ENCODE assay signal across 8 cellular contexts in the genomic region with DNA sequence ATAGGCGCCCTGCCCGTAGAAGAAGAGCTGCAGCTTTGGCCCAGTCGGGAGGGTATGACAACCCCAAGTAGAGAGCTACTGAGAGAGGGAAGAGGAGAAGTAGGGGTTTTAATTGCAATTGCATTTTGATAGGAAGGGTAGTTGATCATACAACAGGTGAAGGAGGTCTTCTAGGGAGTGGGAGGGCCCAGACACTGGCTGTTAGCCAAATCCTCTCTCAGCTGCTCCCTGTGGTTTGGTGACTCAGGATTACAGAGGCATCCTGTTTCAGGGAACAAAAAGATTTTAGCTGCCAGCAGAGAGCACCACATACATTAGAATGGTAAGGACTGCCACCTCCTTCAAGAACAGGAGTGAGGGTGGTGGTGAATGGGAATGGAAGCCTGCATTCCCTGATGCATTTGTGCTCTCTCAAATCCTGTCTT.
DNase-seq lines count a peak whose midpoint lies in the region; ATAC-seq and TF ChIP-seq lines count a peak whose summit lies in the region.

No MANE protein-coding gene starts in this region.

- no peaks in the 10 kb centered on the region for H3K36me3 Mint-ChIP-seq in stimulated activated memory B cell treated with anti-CD40 and anti-IgM and Interleukin-4, amounts not matched to agents 10 μg/mL and 1 μg/mL and 100 μg/mL, for 72 hours

- H3K9ac ChIP-seq in smooth muscle cell (ENCODE audit: low read depth), result no peak overlapping the region

- H3K27ac Mint-ChIP-seq in stimulated activated memory B cell treated with anti-CD40 and anti-IgM and Interleukin-4, amounts not matched to agents 10 μg/mL and 1 μg/mL and 100 μg/mL, for 72 hours, result no peak overlapping the region

- no peaks in the 10 kb centered on the region for H3F3A ChIP-seq in smooth muscle cell (ENCODE audit: low read depth)

- no peak overlapping the region for H3K4me3 Mint-ChIP-seq in stimulated activated memory B cell treated with anti-CD40 and anti-IgM and Interleukin-4, amounts not matched to agents 10 μg/mL and 1 μg/mL and 100 μg/mL, for 72 hours

- H3K27me3 ChIP-seq in BJ (ENCODE audit: control insufficient read depth, insufficient read depth, low read length) (no peaks in the 10 kb centered on the region), smooth muscle cell (ENCODE audit: low read depth) (no peaks in the 10 kb centered on the region)

- DNase-seq in BJ (ENCODE audit: low read depth), result peak; percentile 86
- DNase-seq in HPDE6-E6E7 (ENCODE audit: extremely low spot score), result peak; percentile 92
- DNase-seq in NCI-H526 treated with DMSO at 0.1 percent for 48 hours (lab: John Stamatoyannopoulos, UW), result peak; percentile 59
- DNase-seq in astrocyte of the cerebellum (ENCODE audit: low read depth), result peak; percentile 97
- DNase-seq in iPS DF 4.7 (ENCODE audit: extremely low read depth, low spot score), result peak; percentile 86
- no peak for DNase-seq in smooth muscle cell (lab: John Stamatoyannopoulos, UW; ENCODE audit: unreplicated experiment)

- no peaks in the 10 kb centered on the region for H3K9me3 ChIP-seq in smooth muscle cell (replicated peaks; ENCODE audit: low read depth)

- no peak overlapping the region for H3K4me3 ChIP-seq in BJ (ENCODE audit: low read depth, low read length)
- no peak overlapping the region for H3K4me3 ChIP-seq in astrocyte of the cerebellum (ENCODE audit: low read depth, low read length)
- H3K4me3 ChIP-seq in smooth muscle cell, result no peak overlapping the region

- TF ChIP-seq CTCF in BJ (IDR thresholded peaks at IDR 0.05; ENCODE audit: insufficient read depth, low read depth, low read length) (peak; percentile 41), astrocyte of the cerebellum (IDR thresholded peaks at IDR 0.05; ENCODE audit: low read depth, low read length, missing control alignments) (peak; percentile 46), smooth muscle cell (IDR thresholded peaks at IDR 0.05; ENCODE audit: borderline replicate concordance, insufficient read depth, poor library complexity, severe bottlenecking) (peak; percentile 69)

- no peaks in the 10 kb centered on the region for H3K27me3 Mint-ChIP-seq in stimulated activated memory B cell treated with anti-CD40 and anti-IgM and Interleukin-4, amounts not matched to agents 10 μg/mL and 1 μg/mL and 100 μg/mL, for 72 hours

- H3K27ac ChIP-seq in smooth muscle cell (ENCODE audit: low read depth), result peak overlapping the region; percentile 76

- WGBS in smooth muscle cell (ENCODE audit: low lambda C conversion rate), result 83% methylated on average over 3 of the region's 3 CpGs

- in situ Hi-C loops in astrocyte of the cerebellum (cut with HindIII; ENCODE audit: low sequenced_read_pairs), result no loop called here

- no peaks in the 10 kb centered on the region for H3K9me3 Mint-ChIP-seq in stimulated activated memory B cell treated with anti-CD40 and anti-IgM and Interleukin-4, amounts not matched to agents 10 μg/mL and 1 μg/mL and 100 μg/mL, for 72 hours

- H3K79me2 ChIP-seq in smooth muscle cell (ENCODE audit: low read depth), result no peaks in the 10 kb centered on the region

- no peaks in the 10 kb centered on the region for H4K20me1 ChIP-seq in smooth muscle cell (ENCODE audit: low read depth)

- H2AFZ ChIP-seq in smooth muscle cell (ENCODE audit: low read depth), result no peak overlapping the region

- no peaks in the 10 kb centered on the region for H3K4me1 Mint-ChIP-seq in stimulated activated memory B cell treated with anti-CD40 and anti-IgM and Interleukin-4, amounts not matched to agents 10 μg/mL and 1 μg/mL and 100 μg/mL, for 72 hours

- no peak for ATAC-seq in GM19395 (IDR thresholded peaks at IDR 0.05; ENCODE audit: unreplicated experiment)
- no peak for ATAC-seq in stimulated activated memory B cell treated with anti-CD40 and anti-IgM and Interleukin-4, amounts not matched to agents 10 μg/mL and 1 μg/mL and 100 μg/mL, for 72 hours

- H3K4me1 ChIP-seq in smooth muscle cell (ENCODE audit: low read depth), result peaks cover 13% of the 10 kb centered on the region

- H3K36me3 ChIP-seq in BJ (ENCODE audit: control insufficient read depth, insufficient read depth, low read length) (no peaks in the 10 kb centered on the region), smooth muscle cell (ENCODE audit: low read depth) (no peaks in the 10 kb centered on the region)

- CTCF ChIA-PET in BJ (lab: Yijun Ruan, JAX), result interaction anchor here (0.6 to 1.9 kb wide), 14 partner anchors 17 to 410 kb away, joined by 3 to 15 read pairs (median 4); partner anchors contain the start of gene THBS1

- H3K4me2 ChIP-seq in smooth muscle cell, result peak overlapping the region; percentile 5

- POLR2A ChIA-PET in BJ (lab: Charles Lee), result interaction anchor here (0.5 to 1.1 kb wide), 2 partner anchors 24 to 112 kb away, joined by 3 to 5 read pairs; no protein-coding TSS in a partner anchor
